Comparison of ENCODE assay signal across 1 cellular context in the genomic region with DNA sequence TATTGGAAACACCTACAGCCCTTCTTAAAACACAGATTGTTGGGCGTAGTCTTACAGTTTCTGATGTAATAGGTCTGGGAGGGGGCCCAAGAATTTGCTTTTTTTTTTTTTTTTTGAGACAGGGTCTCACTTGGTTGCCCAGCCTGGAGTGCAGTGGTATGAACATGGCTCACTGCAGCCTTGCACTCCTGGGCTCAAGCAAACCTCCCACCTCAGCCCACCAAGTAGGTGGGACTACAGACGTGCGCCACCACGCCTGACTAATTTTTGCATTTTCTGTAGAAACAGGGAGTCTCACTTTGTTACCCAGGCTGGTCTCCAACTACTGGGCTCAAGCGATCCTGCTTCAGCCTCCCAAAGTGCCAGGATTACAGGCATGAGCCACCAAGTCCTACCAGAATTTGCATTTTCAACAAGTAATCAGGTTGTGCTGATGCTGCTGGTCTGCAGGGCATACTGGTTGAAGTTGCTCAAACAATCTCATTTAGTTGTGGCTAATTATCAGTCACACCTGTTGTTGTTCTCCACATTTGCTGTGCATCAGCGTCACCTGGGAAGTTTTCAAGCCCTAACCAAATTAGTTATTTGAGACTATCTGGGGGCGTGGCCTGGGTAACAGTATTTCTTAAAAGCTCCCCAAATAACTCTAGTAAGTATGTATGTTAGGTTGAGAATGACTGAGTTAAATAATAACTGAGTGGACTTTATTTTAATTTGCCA.
TF ChIP-seq lines count a peak whose summit lies in the region.

No MANE protein-coding gene starts in this region.

TF ChIP-seq in GM12878, 131 proteins besides CTCF, POLR2A, EP300 and RAD21:
- TF ChIP-seq, protein P1, sequence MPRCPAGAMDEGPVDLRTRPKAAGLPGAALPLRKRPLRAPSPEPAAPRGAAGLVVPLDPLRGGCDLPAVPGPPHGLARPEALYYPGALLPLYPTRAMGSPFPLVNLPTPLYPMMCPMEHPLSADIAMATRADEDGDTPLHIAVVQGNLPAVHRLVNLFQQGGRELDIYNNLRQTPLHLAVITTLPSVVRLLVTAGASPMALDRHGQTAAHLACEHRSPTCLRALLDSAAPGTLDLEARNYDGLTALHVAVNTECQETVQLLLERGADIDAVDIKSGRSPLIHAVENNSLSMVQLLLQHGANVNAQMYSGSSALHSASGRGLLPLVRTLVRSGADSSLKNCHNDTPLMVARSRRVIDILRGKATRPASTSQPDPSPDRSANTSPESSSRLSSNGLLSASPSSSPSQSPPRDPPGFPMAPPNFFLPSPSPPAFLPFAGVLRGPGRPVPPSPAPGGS (IDR thresholded peaks at IDR 0.05; ENCODE audit: borderline replicate concordance, insufficient read depth, low read depth, low read length, poor library complexity, severe bottlenecking), result peak; percentile 74
- TF ChIP-seq PML (IDR thresholded peaks at IDR 0.05; ENCODE audit: low read length) (0 out of 2 replicates have a peak, but pooled peaks have one; percentile 23), TCF3 (IDR thresholded peaks at IDR 0.05; ENCODE audit: borderline replicate concordance, insufficient read depth, low read depth, low read length) (0 out of 2 replicates have a peak, but pooled peaks have one; percentile 60), EED (IDR thresholded peaks at IDR 0.05; ENCODE audit: low read depth) (0 out of 2 replicates have a peak, but pooled peaks have one; percentile 28), RCOR1 (conservative IDR thresholded peaks at IDR 0.05; ENCODE audit: low read depth, low read length) (no peak), POU2F2 (IDR thresholded peaks at IDR 0.05; ENCODE audit: borderline replicate concordance, low read depth, low read length) (peak; percentile 33; the same call in 1 of the 3 replicates)
